15 cellular contexts compared by ENCODE assay signal in genomic region chr3:156628836-156629618, GRCh38. TPM values are rescaled to one million over a fixed set of nuclear protein-coding genes. Genes with fewer than 3 reads are reported as not detected.
DNase-seq lines count a peak whose midpoint lies in the region; ATAC-seq, FAIRE-seq and TF ChIP-seq lines count a peak whose summit lies in the region.
"Had no signal": no experiment of that assay in that cellular context is flagged by ENCODE, and none has a peak within 500 bp of the region (broad histone marks: within the 10 kb centered on the region; RNA-seq: fewer than 3 reads in every experiment).

No MANE protein-coding gene starts in this region.

- ATAC-seq in RWPE2 (ENCODE audit: low read depth), result no peak
- ATAC-seq in upper lobe of left lung (ENCODE audit: low FRiP score in 2 of 2), result no peak
- ATAC-seq in SK-N-SH treated with all-trans-retinoic acid at 6 μM for 48 hours, result no peak

- H3K4me1 ChIP-seq in RWPE2 (ENCODE audit: insufficient read depth, poor library complexity, severe bottlenecking) (peaks cover 35% of the 10 kb centered on the region), mesendoderm (ENCODE audit: control insufficient read depth, low read depth, low read length) (peaks cover 19% of the 10 kb centered on the region), upper lobe of left lung (peaks cover 0 to 22% (median 5%) of the 10 kb centered on the region in 4 donors)

- H3K23ac ChIP-seq in mesendoderm (ENCODE audit: low read length), result no peak overlapping the region

- H2AK5ac ChIP-seq in mesendoderm (ENCODE audit: low read length), result no peak overlapping the region

- H3K9me3 ChIP-seq in RWPE2 (ENCODE audit: severe bottlenecking) (no peaks in the 10 kb centered on the region), upper lobe of left lung (no peaks in the 10 kb centered on the region)

- no peaks in the 10 kb centered on the region for H3K79me1 ChIP-seq in mesendoderm (ENCODE audit: low read length)

- no peak overlapping the region for H4K5ac ChIP-seq in mesendoderm (ENCODE audit: low read length)

- no peak overlapping the region for H4K8ac ChIP-seq in mesendoderm (ENCODE audit: low read depth, low read length)

- no peak for TF ChIP-seq POLR2A in upper lobe of left lung (IDR thresholded peaks at IDR 0.05)
- TF ChIP-seq POLR2A in H54 (IDR thresholded peaks at IDR 0.05; ENCODE audit: low read depth, low read length), result no peak

- TF ChIP-seq CTCF in RWPE2 (IDR thresholded peaks at IDR 0.05; ENCODE audit: poor library complexity, severe bottlenecking) (no peak), upper lobe of left lung (IDR thresholded peaks at IDR 0.05) (no peak)

- no CpG with 5 or more reads among the region's 5 CpGs for WGBS in mesendoderm (ENCODE audit: extremely low coverage, insufficient coverage, low lambda C conversion rate)
- WGBS in upper lobe of left lung, 2 donors, result 69 to 71% methylated on average over 5 of the region's 5 CpGs

- no peak overlapping the region for H3K9ac ChIP-seq in mesendoderm (ENCODE audit: low read length)
- H3K9ac ChIP-seq: KMS-11 had no signal

- no peak overlapping the region for H2BK5ac ChIP-seq in mesendoderm (ENCODE audit: low read length)

- H3K56ac ChIP-seq in mesendoderm (ENCODE audit: low read length), result no peak overlapping the region

- H3K4ac ChIP-seq in mesendoderm (ENCODE audit: low read depth, low read length), result no peak overlapping the region

- H3K79me2 ChIP-seq in mesendoderm (ENCODE audit: control insufficient read depth, insufficient read depth, low read length), result no peaks in the 10 kb centered on the region

- no peak overlapping the region for H2BK120ac ChIP-seq in mesendoderm (ENCODE audit: low read depth, low read length)

- no peak overlapping the region for H3K4me3 ChIP-seq in RWPE2 (ENCODE audit: severe bottlenecking)
- H3K4me3 ChIP-seq in mesendoderm (ENCODE audit: low read length), result no peak overlapping the region
- H3K4me3 ChIP-seq in upper lobe of left lung, result no peak overlapping the region

- no peak overlapping the region for H2BK15ac ChIP-seq in mesendoderm (replicated peaks; ENCODE audit: low read depth)

- H3K36me3 ChIP-seq in RWPE2 (ENCODE audit: low read depth) (no peaks in the 10 kb centered on the region), mesendoderm (ENCODE audit: control insufficient read depth, insufficient read depth, low read length) (no peaks in the 10 kb centered on the region), upper lobe of left lung (no peaks in the 10 kb centered on the region)

- H3K27ac ChIP-seq in RWPE2 (ENCODE audit: poor library complexity, severe bottlenecking), result peak overlapping the region; percentile 12
- peak overlapping the region; percentile 14 for H3K27ac ChIP-seq in mesendoderm (ENCODE audit: low read depth, low read length)
- H3K27ac ChIP-seq in upper lobe of left lung, result peak overlapping the region; percentile 28 to 76 (median 62)
- H3K27ac ChIP-seq: KMS-11 had no signal

- no peak for FAIRE-seq in H54 (lab: Jason Lieb, UNC)
- FAIRE-seq: H1 had no signal

- TF ChIP-seq EP300 in upper lobe of left lung (IDR thresholded peaks at IDR 0.05), result peak in 1 of 4 donors; percentile 1

- H3K4me2 ChIP-seq in mesendoderm (ENCODE audit: low read length), result no peak overlapping the region
- H3K4me2 ChIP-seq: KMS-11 had no signal

- H3K27me3 ChIP-seq in RWPE2 (ENCODE audit: insufficient read depth, poor library complexity, severe bottlenecking), result no peaks in the 10 kb centered on the region
- no peaks in the 10 kb centered on the region for H3K27me3 ChIP-seq in mesendoderm (ENCODE audit: insufficient read depth, low read length, poor library complexity)
- H3K27me3 ChIP-seq in upper lobe of left lung, result no peaks in the 10 kb centered on the region

- H3K18ac ChIP-seq in mesendoderm (ENCODE audit: low read length), result no peak overlapping the region

- DNase-seq in HT-29 (ENCODE audit: low spot score), result peak; percentile 21
- no peak for DNase-seq in RWPE2 (ENCODE audit: low spot score)
- DNase-seq in mesendoderm, result peak; percentile 66
- no peak for DNase-seq in upper lobe of left lung
- DNase-seq in H54 (ENCODE audit: insufficient read length, low spot score), result no peak
- DNase-seq in NCI-H2171 treated with DMSO at 0.1 percent for 48 hours (lab: John Stamatoyannopoulos, UW), result no peak
- DNase-seq: CD4-positive, alpha-beta T cell; GF-D8; NCI-H1930; NCI-H524 treated with DMSO at 0.1 percent for 48 hours; NK-92 treated with Interleukin-12 subunit alpha and Interleukin-12 subunit beta, amount 100 ng/mL, for 24 hours; OCI-M1 had no signal

TF ChIP-seq in SK-N-SH treated with all-trans-retinoic acid at 6 μM for 48 hours, 23 proteins besides CTCF, POLR2A, EP300 and RAD21:
- TF ChIP-seq RARB (CRISPR knock-in tag; IDR thresholded peaks at IDR 0.05) (no peak), OSR1 (CRISPR knock-in tag; IDR thresholded peaks at IDR 0.05) (no peak), GLIS3 (CRISPR knock-in tag; IDR thresholded peaks at IDR 0.05) (no peak), CSDC2 (CRISPR knock-in tag; IDR thresholded peaks at IDR 0.05) (no peak), ZFP30 (CRISPR knock-in tag; IDR thresholded peaks at IDR 0.05) (no peak), ARNTL (CRISPR knock-in tag; IDR thresholded peaks at IDR 0.05; ENCODE audit: borderline replicate concordance, low read depth) (no peak), ZC3H10 (CRISPR knock-in tag; IDR thresholded peaks at IDR 0.05) (no peak), TOX (CRISPR knock-in tag; IDR thresholded peaks at IDR 0.05; ENCODE audit: borderline replicate concordance) (no peak), ESRRG (CRISPR knock-in tag; IDR thresholded peaks at IDR 0.05) (no peak), BACH2 (CRISPR knock-in tag; IDR thresholded peaks at IDR 0.05; ENCODE audit: borderline replicate concordance) (no peak), SNAI2 (CRISPR knock-in tag; IDR thresholded peaks at IDR 0.05) (no peak), ISL1 (CRISPR knock-in tag; IDR thresholded peaks at IDR 0.05) (no peak), ZFP3 (CRISPR knock-in tag; IDR thresholded peaks at IDR 0.05) (no peak), TSHZ2 (CRISPR knock-in tag; IDR thresholded peaks at IDR 0.05) (no peak), POU6F1 (CRISPR knock-in tag; IDR thresholded peaks at IDR 0.05; ENCODE audit: borderline replicate concordance, low read depth) (no peak)

RNA-seq across cellular contexts. Expression of gene TIPARP, which starts 45.4 kb away (rescaled TPM):
- 66.6 and 70.7 TPM in 2 replicates for total RNA-seq in HT-29 (2014; rRNA removed; shearing (Covaris generic))
- polyA plus RNA-seq in mesendoderm (2013, experiment 1 of 2), result 3.8 TPM
- polyA plus RNA-seq in mesendoderm (2013, experiment 2 of 2), result 4.3 TPM
- total RNA-seq in upper lobe of left lung, result 10 to 100 TPM; 21.5 to 84.7 (median 50.6) TPM

Comparison
In these comparisons a context has a peak if more than half of its experiments do, and no peak if none do; other contexts are left out.
1. DNase-seq: peak in HT-29 (single experiment) and mesendoderm (single experiment); none in RWPE2 (single experiment), upper lobe of left lung (0 of 2), H54 (single experiment) and NCI-H2171 treated with DMSO at 0.1 percent for 48 hours (single experiment).
2. H3K27ac ChIP-seq: peak in every context shown above with its lines; median percentile 62 in upper lobe of left lung; 14 in mesendoderm; 12 in RWPE2.